8 cellular contexts compared by ENCODE assay signal in the genomic region with DNA sequence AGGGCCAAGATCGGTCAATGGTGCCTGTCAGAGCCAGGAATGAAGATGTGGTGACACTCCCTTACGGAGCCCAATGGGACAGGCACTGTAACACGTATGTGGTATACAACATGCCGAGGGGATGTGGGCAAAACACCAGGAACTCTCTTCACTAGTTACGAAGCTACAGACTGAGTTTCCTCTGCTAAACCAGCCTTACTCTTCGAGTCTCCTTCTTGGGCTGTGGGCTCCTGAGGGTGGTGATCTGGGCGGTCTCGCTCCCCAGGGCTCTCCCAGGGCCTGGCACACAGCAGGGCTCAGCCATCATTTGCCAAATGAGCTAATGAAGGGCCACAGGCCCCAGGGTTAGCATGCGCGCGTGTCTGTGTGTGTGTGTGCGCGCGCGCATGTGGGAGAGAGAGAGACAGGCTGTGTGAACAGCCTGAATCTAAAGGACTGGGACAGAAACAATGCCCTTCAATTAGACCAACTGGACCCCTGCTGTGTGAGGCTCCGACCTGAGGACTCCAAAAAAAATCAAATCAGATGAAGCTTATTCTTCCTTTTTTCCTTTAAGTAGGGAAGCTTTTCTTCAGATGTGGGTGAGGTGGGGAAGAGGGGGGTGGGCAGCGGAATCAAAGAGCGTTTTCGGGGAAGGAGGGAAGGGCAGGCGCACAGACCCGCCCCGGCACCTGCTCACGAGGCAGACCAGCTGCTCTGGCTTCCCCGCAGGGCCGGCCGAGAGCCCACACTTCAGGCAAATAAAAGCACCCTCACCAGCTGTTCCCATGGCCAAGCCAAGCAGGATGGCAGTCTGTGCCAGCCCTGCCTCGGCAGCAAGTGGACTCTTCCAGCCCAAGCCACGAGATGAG. TPM values are rescaled to one million over a fixed set of nuclear protein-coding genes. Genes with fewer than 3 reads are reported as not detected.
DNase-seq lines count a peak whose midpoint lies in the region; ATAC-seq and TF ChIP-seq lines count a peak whose summit lies in the region.

No MANE protein-coding gene starts in this region.

- H3K4me2 ChIP-seq in BLaER1 (peak overlapping the region; percentile 92), Karpas-422 (ENCODE audit: low read depth, low read length, poor library complexity, severe bottlenecking) (peak overlapping the region; percentile 34), OCI-LY7 (ENCODE audit: low read length) (peak overlapping the region; percentile 95)

- H3K27me3 ChIP-seq in BLaER1: no peaks in the 10 kb centered on the region
- H3K27me3 ChIP-seq in Karpas-422 (ENCODE audit: low read length): no peaks in the 10 kb centered on the region; the same call in 1 of the 2 replicates

- H3K4me3 ChIP-seq in BLaER1: peak overlapping the region; percentile 35; the same call in 1 of the 2 replicates
- no peak overlapping the region for H3K4me3 ChIP-seq in Karpas-422 (ENCODE audit: low read length)
- H3K4me3 ChIP-seq in OCI-LY7 (ENCODE audit: low read depth, low read length, poor library complexity, severe bottlenecking): peak overlapping the region; percentile 60

- no peaks in the 10 kb centered on the region for H3K9me3 Mint-ChIP-seq in effector memory CD8-positive, alpha-beta T cell

- peaks cover 22% of the 10 kb centered on the region for H3K79me2 ChIP-seq in Karpas-422 (ENCODE audit: low read length)
- H3K79me2 ChIP-seq in OCI-LY7 (ENCODE audit: insufficient read depth, low read depth, low read length): peaks cover 98% of the 10 kb centered on the region

- H3K36me3 Mint-ChIP-seq in effector memory CD8-positive, alpha-beta T cell (ENCODE audit: insufficient read depth): peaks cover 87% of the 10 kb centered on the region

- no peaks in the 10 kb centered on the region for H3K9me2 ChIP-seq in Karpas-422 (replicated peaks; ENCODE audit: insufficient read depth, low read length)
- no peaks in the 10 kb centered on the region for H3K9me2 ChIP-seq in OCI-LY7 (ENCODE audit: insufficient read depth, low read length)

- H4K20me1 ChIP-seq in BLaER1: peaks cover 99% of the 10 kb centered on the region
- H4K20me1 ChIP-seq in Karpas-422 (ENCODE audit: insufficient read depth, low read depth, low read length): peaks cover 97% of the 10 kb centered on the region
- peaks cover 15% of the 10 kb centered on the region for H4K20me1 ChIP-seq in OCI-LY7 (ENCODE audit: insufficient read depth, low read length)

- intact Hi-C loops in OCI-LY7 (cut with micrococcal nuclease; ENCODE audit: unreplicated experiment): loop anchor here (1.0 to 2.0 kb wide), 3 partner anchors 16 to 53 kb away; no protein-coding TSS in a partner anchor

- POLR2A ChIA-PET in OCI-LY7 (lab: Charles Lee): interaction anchor here (1.0 to 18.1 kb wide), 13 partner anchors 8 to 134 kb away, joined by 3 to 311 read pairs (median 10); a partner anchor contains a TSS

- H3K9ac ChIP-seq in BLaER1 (peak overlapping the region; percentile 54; the same call in 1 of the 2 replicates), Karpas-422 (ENCODE audit: low read length) (peak overlapping the region; percentile 11)

- H3K4me1 ChIP-seq in BLaER1 (peaks cover 100% of the 10 kb centered on the region), Karpas-422 (ENCODE audit: low read length) (peaks cover 69% of the 10 kb centered on the region), OCI-LY7 (ENCODE audit: insufficient read depth, low read length, poor library complexity, severe bottlenecking) (peaks cover 100% of the 10 kb centered on the region)

- H3K9me3 ChIP-seq in BLaER1 (no peaks in the 10 kb centered on the region), Karpas-422 (ENCODE audit: low read length) (no peaks in the 10 kb centered on the region), OCI-LY7 (ENCODE audit: low read length) (no peaks in the 10 kb centered on the region)

- H3K36me3 ChIP-seq in BLaER1: peaks cover 15% of the 10 kb centered on the region
- H3K36me3 ChIP-seq in Karpas-422 (ENCODE audit: insufficient read depth, low read length): peaks cover 10% of the 10 kb centered on the region
- H3K36me3 ChIP-seq in OCI-LY7 (ENCODE audit: insufficient read depth, low read length): peaks cover 68% of the 10 kb centered on the region; the same call in 1 of the 2 replicates

- DNase-seq in Karpas-422: no peak
- peak; percentile 72 for DNase-seq in OCI-LY7 (ENCODE audit: low spot score)
- DNase-seq in effector memory CD8-positive, alpha-beta T cell: peak in 2 of 3 experiments; percentile 42 to 52

- H3K27me3 Mint-ChIP-seq in effector memory CD8-positive, alpha-beta T cell: no peaks in the 10 kb centered on the region

- H2AFZ ChIP-seq in Karpas-422 (ENCODE audit: low read length): no peak overlapping the region
- no peak overlapping the region for H2AFZ ChIP-seq in OCI-LY7 (ENCODE audit: low read length)

- TF ChIP-seq CTCF in OCI-LY7 (conservative IDR thresholded peaks at IDR 0.05; ENCODE audit: low read length): no peak

- peak overlapping the region; percentile 70 for H3K27ac ChIP-seq in BLaER1
- H3K27ac ChIP-seq in Karpas-422 (ENCODE audit: low read length): no peak overlapping the region
- peak overlapping the region; percentile 94 for H3K27ac ChIP-seq in OCI-LY7 (ENCODE audit: low read depth, low read length, poor library complexity, severe bottlenecking)

- H3K4me1 Mint-ChIP-seq in effector memory CD8-positive, alpha-beta T cell (ENCODE audit: low read depth in 2 of 2): peaks cover 93 to 98% of the 10 kb centered on the region in 2 donors

- BruUV-seq in OCI-LY7 (replicated peaks; lab: Mats Ljungman, UMichigan): no TSS peak

- peak; percentile 36 for ATAC-seq in effector memory CD8-positive, alpha-beta T cell (replicated peaks)
- no peak for ATAC-seq in GM21423 (IDR thresholded peaks at IDR 0.05; ENCODE audit: unreplicated experiment)
- ATAC-seq in HG03469 (IDR thresholded peaks at IDR 0.05; ENCODE audit: unreplicated experiment): no peak
- ATAC-seq in HG02588 (IDR thresholded peaks at IDR 0.05; ENCODE audit: unreplicated experiment): no peak
- no peak for ATAC-seq in HG02798 (IDR thresholded peaks at IDR 0.05; ENCODE audit: poor library complexity, unreplicated experiment)

- CTCF ChIA-PET in OCI-LY7 (lab: Charles Lee; ENCODE audit: unreplicated experiment): interaction anchor here (1.0 to 3.0 kb wide), 4 partner anchors 19 to 41 kb away, joined by 3 to 16 read pairs (median 4); no protein-coding TSS in a partner anchor

- H3K4me3 Mint-ChIP-seq in effector memory CD8-positive, alpha-beta T cell: peak overlapping the region; percentile 74 to 78

- peak overlapping the region; percentile 92 to 99 for H3K27ac Mint-ChIP-seq in effector memory CD8-positive, alpha-beta T cell

RNA-seq across cellular contexts. Expression of a gene that starts 42.5 kb away (rescaled TPM):
- total RNA-seq in Karpas-422 (2014; rRNA removed; shearing (Covaris generic); ENCODE audit: low replicate concordance): 57.9 and 72.4 TPM in 2 replicates
- total RNA-seq in OCI-LY7 (2014; rRNA removed; shearing (Covaris generic)): 89.3 and 137 TPM in 2 replicates
- 253 and 262 TPM in 2 replicates for total RNA-seq in OCI-LY7 (2022)

Comparison
In these comparisons a context has a peak if more than half of its experiments do, and no peak if none do; other contexts are left out.
1. H3K4me2 ChIP-seq: peak in every context shown above with its lines; median percentile 95 in OCI-LY7; 92 in BLaER1; 34 in Karpas-422.